Comparison of ENCODE assay signal across 22 cellular contexts in the genomic region with DNA sequence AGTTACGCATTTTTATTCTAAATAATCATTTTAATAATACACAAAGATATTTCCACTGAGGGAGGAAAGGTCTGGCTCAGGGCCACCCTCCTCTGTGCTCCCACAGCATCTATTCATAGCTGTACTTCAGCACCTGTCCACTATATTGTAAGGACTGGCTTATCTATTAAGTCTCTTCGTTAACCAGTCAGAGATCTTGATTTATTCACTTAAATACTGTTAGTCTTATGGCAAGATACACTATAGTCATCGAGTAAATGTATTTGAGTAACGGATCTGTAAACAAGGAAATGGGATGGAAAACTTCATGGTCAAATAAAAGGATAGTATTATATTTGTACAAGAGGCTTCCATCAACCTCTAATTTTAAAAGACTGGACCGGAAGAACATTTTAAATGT.
"Had no signal": no experiment of that assay in that cellular context is flagged by ENCODE, and none has a peak within 500 bp of the region (broad histone marks: within the 10 kb centered on the region; RNA-seq: fewer than 3 reads in every experiment).

No MANE protein-coding gene starts in this region.

- DNase-seq: activated CD4-positive, alpha-beta T cell treated with anti-CD3 and anti-CD28 coated beads, Interleukin-2, amount 50 U/mL, for 1 hour; activated CD4-positive, CD25-positive, alpha-beta regulatory T cell treated with anti-CD3 and anti-CD28 coated beads, Interleukin-2, amount 50 U/mL, for 72 hours; activated CD8-positive, alpha-beta memory T cell treated with anti-CD3 and anti-CD28 coated beads, Interleukin-2, amount 50 U/mL, for 4 hours; activated naive CD4-positive, alpha-beta T cell treated with anti-CD3 and anti-CD28 coated beads, Interleukin-2, amount 50 U/mL, for 16 hours; activated T-cell treated with anti-CD3 and anti-CD28 coated beads, Interleukin-2, amount 50 U/mL, for 4 hours; aorta; dermis blood vessel endothelial cell; foreskin fibroblast; hippocampal formation; islet precursor cell; lower lobe of right lung; stimulated activated CD4-positive, alpha-beta T cell treated with anti-CD3 and anti-CD28 coated beads, Interleukin-4, amount 100 ng/mL, for 1 hour; stomach; T1000; testis had no signal

- H3K27me3 ChIP-seq: right atrium auricular region, stomach, testis had no signal

- H3K9me3 Mint-ChIP-seq: activated T-cell treated with anti-CD3 and anti-CD28 coated beads, Interleukin-2, amount 50 U/mL, for 4 hours; mesothelial cell of epicardium; neural crest cell; type B pancreatic cell had no signal

- H3K4me1 ChIP-seq: prostate gland, right atrium auricular region, stomach had no signal

- H3K4me3 ChIP-seq: lower lobe of right lung, prostate gland, right atrium auricular region, skin epidermis, stomach, testis had no signal

- H3K27ac Mint-ChIP-seq: mesothelial cell of epicardium, type B pancreatic cell had no signal

- H3K4me3 Mint-ChIP-seq: activated T-cell treated with anti-CD3 and anti-CD28 coated beads, Interleukin-2, amount 50 U/mL, for 4 hours; mesothelial cell of epicardium; neural crest cell; type B pancreatic cell had no signal

- H3K9me3 ChIP-seq: lower lobe of right lung, prostate gland, right atrium auricular region, stomach, testis had no signal

- FAIRE-seq: bronchial epithelial cell had no signal

- H3K36me3 ChIP-seq: prostate gland had no signal

- H3K4me1 Mint-ChIP-seq: mesothelial cell of epicardium had no signal

- H3K27me3 Mint-ChIP-seq: type B pancreatic cell had no signal

- H3K27ac ChIP-seq: lower lobe of right lung, prostate gland, right atrium auricular region, skin epidermis, stomach, testis had no signal
